19 cellular contexts compared by ENCODE assay signal in genomic region chr17:70352834-70353233, GRCh38.
DNase-seq lines count a peak whose midpoint lies in the region; ATAC-seq and TF ChIP-seq lines count a peak whose summit lies in the region.
"Had no signal": no experiment of that assay in that cellular context is flagged by ENCODE, and none has a peak within 500 bp of the region (broad histone marks: within the 10 kb centered on the region; RNA-seq: fewer than 3 reads in every experiment).

No MANE protein-coding gene starts in this region.

- no peak overlapping the region for H3K23ac ChIP-seq in trophoblast cell (ENCODE audit: low read length)

- H3K27me3 Mint-ChIP-seq in MCF 10A (ENCODE audit: insufficient read depth, unreplicated experiment) = no peaks in the 10 kb centered on the region
- no peaks in the 10 kb centered on the region for H3K27me3 Mint-ChIP-seq in dendritic cell treated with granulocyte-macrophage colony-stimulating factor and Interleukin-4, amounts not matched to agents 40 ng/mL and 50 ng/mL, for 4 days

- H2BK120ac ChIP-seq in trophoblast cell (ENCODE audit: insufficient read depth, low read length, poor library complexity) = no peak overlapping the region

- H3K4me2 ChIP-seq in mammary epithelial cell (ENCODE audit: insufficient read depth, low read depth, low read length) = no peak overlapping the region
- no peak overlapping the region for H3K4me2 ChIP-seq in trophoblast cell (ENCODE audit: low read length)

- H3K9ac ChIP-seq in mammary epithelial cell (ENCODE audit: insufficient read depth, low read length) (no peak overlapping the region), trophoblast cell (ENCODE audit: low read length) (no peak overlapping the region)

- no peaks in the 10 kb centered on the region for H3K4me1 ChIP-seq in mammary epithelial cell (ENCODE audit: insufficient read depth, low read length)
- H3K4me1 ChIP-seq in trophoblast cell (ENCODE audit: control insufficient read depth in 1 of 2, insufficient read depth in 2 of 2, low read length in 2 of 2) = peaks cover 0 to 2% of the 10 kb centered on the region in 2 experiments

- H3K18ac ChIP-seq in trophoblast cell (ENCODE audit: low read length) = no peak overlapping the region

- H2BK12ac ChIP-seq in trophoblast cell (ENCODE audit: low read length) = no peak overlapping the region

- dilution Hi-C loops in mammary epithelial cell (cut with HindIII; ENCODE audit: low sequenced_read_pairs) = no loop called here

- H3K27me3 ChIP-seq in mammary epithelial cell (ENCODE audit: insufficient read depth, low read length) (peaks cover 2% of the 10 kb centered on the region), trophoblast cell (ENCODE audit: insufficient read depth, low read length) (no peaks in the 10 kb centered on the region)

- H4K20me1 ChIP-seq in mammary epithelial cell (ENCODE audit: insufficient read depth, low read length) = no peaks in the 10 kb centered on the region

- in situ Hi-C loops in mammary epithelial cell (cut with MboI; ENCODE audit: low sequenced_read_pairs in 2 of 2) = no loop called here

- no peak overlapping the region for H4K12ac ChIP-seq in trophoblast cell (ENCODE audit: low read depth, low read length)

- no peak overlapping the region for H2AK5ac ChIP-seq in trophoblast cell (ENCODE audit: low read length)

- H3K79me2 ChIP-seq in mammary epithelial cell (ENCODE audit: insufficient read depth, low read length) (no peaks in the 10 kb centered on the region), trophoblast cell (ENCODE audit: control insufficient read depth, insufficient read depth, low read length, poor library complexity) (no peaks in the 10 kb centered on the region)

- no peak for ATAC-seq in HG02763 (IDR thresholded peaks at IDR 0.05; ENCODE audit: unreplicated experiment)
- no peak for ATAC-seq in GM19328 (IDR thresholded peaks at IDR 0.05; ENCODE audit: unreplicated experiment)
- ATAC-seq: CD8-positive, alpha-beta T cell; K562 had no signal

- H3K14ac ChIP-seq in trophoblast cell (ENCODE audit: low read length) = no peak overlapping the region

- H3K36me3 ChIP-seq in mammary epithelial cell (ENCODE audit: insufficient read depth, low read length) = no peaks in the 10 kb centered on the region
- no peaks in the 10 kb centered on the region for H3K36me3 ChIP-seq in trophoblast cell (ENCODE audit: control insufficient read depth in 1 of 2, insufficient read depth in 2 of 2, low read length in 2 of 2)

- DNase-seq in MCF 10A (ENCODE audit: unreplicated experiment) (peak; percentile 18), mammary epithelial cell (no peak), MV-4-11 (lab: John Stamatoyannopoulos, UW) (peak; percentile 8), trophoblast cell (peak; percentile 33 to 69), SKM-1 (lab: John Stamatoyannopoulos, UW; ENCODE audit: unreplicated experiment) (no peak)
- DNase-seq: AML-193; Calu3; CD8-positive, alpha-beta T cell; DMS 273 treated with DMSO at 0.1 percent for 48 hours; DMS53; DND-41; EL; H9 had no signal

- H3K4me3 ChIP-seq in mammary epithelial cell (replicated peaks in 1 of 3; ENCODE audit: insufficient read depth in 1 of 3, low read depth in 2 of 3, low read length in 3 of 3) (no peak overlapping the region), trophoblast cell (ENCODE audit: low read depth, low read length) (no peak overlapping the region)
- H3K4me3 ChIP-seq: GM12878, K562 had no signal

- no peak overlapping the region for H3K4ac ChIP-seq in trophoblast cell (ENCODE audit: low read depth, low read length)

- H3K79me1 ChIP-seq in trophoblast cell (ENCODE audit: low read length) = no peaks in the 10 kb centered on the region

- CTCF ChIA-PET in MCF 10A (lab: Yijun Ruan, JAX) = interaction anchor here (0.8 kb wide), 1 partner anchor 45 kb away, joined by 4 read pairs; no protein-coding TSS in a partner anchor
- CTCF ChIA-PET in mammary epithelial cell (lab: Charles Lee; ENCODE audit: low non-redundant PET) = no interaction called here

- no peaks in the 10 kb centered on the region for H3K9me3 ChIP-seq in mammary epithelial cell (replicated peaks; ENCODE audit: insufficient read depth, low read length)
- H3K9me3 ChIP-seq in trophoblast cell (ENCODE audit: insufficient read depth, low read depth, low read length) = peaks cover 4% of the 10 kb centered on the region

- no peak overlapping the region for H2AFZ ChIP-seq in mammary epithelial cell (ENCODE audit: low read depth, low read length)
- H2AFZ ChIP-seq in trophoblast cell (ENCODE audit: insufficient read depth, low read length, poor library complexity) = no peak overlapping the region

- no peaks in the 10 kb centered on the region for H3K36me3 Mint-ChIP-seq in MCF 10A (ENCODE audit: insufficient read depth, unreplicated experiment)
- no peaks in the 10 kb centered on the region for H3K36me3 Mint-ChIP-seq in dendritic cell treated with granulocyte-macrophage colony-stimulating factor and Interleukin-4, amounts not matched to agents 40 ng/mL and 50 ng/mL, for 4 days (ENCODE audit: low read depth)
- H3K36me3 Mint-ChIP-seq: CD8-positive, alpha-beta T cell had no signal

- intact Hi-C loops in MCF 10A (cut with micrococcal nuclease) (no loop called here), mammary epithelial cell (cut with micrococcal nuclease) (no loop called here)
- intact Hi-C loops in dendritic cell treated with granulocyte-macrophage colony-stimulating factor and Interleukin-4, amounts not matched to agents 40 ng/mL and 50 ng/mL, for 4 days (cut with micrococcal nuclease) = no loop called here

- no peak overlapping the region for H3K27ac Mint-ChIP-seq in MCF 10A (ENCODE audit: low read depth, unreplicated experiment)
- H3K27ac Mint-ChIP-seq in dendritic cell treated with granulocyte-macrophage colony-stimulating factor and Interleukin-4, amounts not matched to agents 40 ng/mL and 50 ng/mL, for 4 days = peak overlapping the region; percentile 70
- H3K27ac Mint-ChIP-seq: CD8-positive, alpha-beta T cell; H9 had no signal

- no peak overlapping the region for H2BK5ac ChIP-seq in trophoblast cell (ENCODE audit: low read depth, low read length, poor library complexity)

- H3K4me1 Mint-ChIP-seq in MCF 10A (ENCODE audit: insufficient read depth, unreplicated experiment) = peaks cover 20% of the 10 kb centered on the region
- peaks cover 12% of the 10 kb centered on the region for H3K4me1 Mint-ChIP-seq in dendritic cell treated with granulocyte-macrophage colony-stimulating factor and Interleukin-4, amounts not matched to agents 40 ng/mL and 50 ng/mL, for 4 days (ENCODE audit: low read depth)

- POLR2A ChIA-PET in MCF 10A (lab: Yijun Ruan, JAX) = interaction anchor here (0.7 to 1.9 kb wide), 7 partner anchors 8 to 95 kb away, joined by 3 to 9 read pairs (median 3); no protein-coding TSS in a partner anchor

- WGBS in mammary epithelial cell (ENCODE audit: low coverage, missing lambda C conversion rate) = 55% methylated on average over 3 of the region's 3 CpGs
- WGBS in trophoblast cell (ENCODE audit: extremely low coverage, insufficient coverage, insufficient read length) = no CpG with 5 or more reads among the region's 3 CpGs

- TF ChIP-seq CTCF in MCF 10A (IDR thresholded peaks at IDR 0.05; ENCODE audit: unreplicated experiment) (no peak), mammary epithelial cell (conservative IDR thresholded peaks at IDR 0.05 in 1 of 2, IDR thresholded peaks at IDR 0.05 in 1 of 2; ENCODE audit: extremely low read depth in 1 of 2, insufficient read depth in 1 of 2, low read depth in 1 of 2, low read length in 2 of 2) (no peak)

- H3K4me3 Mint-ChIP-seq in MCF 10A (ENCODE audit: unreplicated experiment) = no peak overlapping the region
- no peak overlapping the region for H3K4me3 Mint-ChIP-seq in dendritic cell treated with granulocyte-macrophage colony-stimulating factor and Interleukin-4, amounts not matched to agents 40 ng/mL and 50 ng/mL, for 4 days
- H3K4me3 Mint-ChIP-seq: CD8-positive, alpha-beta T cell; H9 had no signal

- H4K91ac ChIP-seq in trophoblast cell (ENCODE audit: low read depth, low read length) = no peak overlapping the region

- H4K8ac ChIP-seq in trophoblast cell (ENCODE audit: low read depth, low read length) = no peak overlapping the region

- no peaks in the 10 kb centered on the region for H3K9me3 Mint-ChIP-seq in MCF 10A (ENCODE audit: unreplicated experiment)
- no peaks in the 10 kb centered on the region for H3K9me3 Mint-ChIP-seq in dendritic cell treated with granulocyte-macrophage colony-stimulating factor and Interleukin-4, amounts not matched to agents 40 ng/mL and 50 ng/mL, for 4 days
- H3K9me3 Mint-ChIP-seq: CD8-positive, alpha-beta T cell; H9 had no signal

- no TSS peak for BruUV-seq in MCF 10A (replicated peaks; lab: Mats Ljungman, UMichigan)
- no TSS peak for BruUV-seq in mammary epithelial cell (replicated peaks; lab: Mats Ljungman, UMichigan)

- no peak overlapping the region for H3K27ac ChIP-seq in mammary epithelial cell (ENCODE audit: insufficient read depth, low read depth, low read length)
- no peak overlapping the region for H3K27ac ChIP-seq in trophoblast cell (ENCODE audit: low read depth, low read length)
- H3K27ac ChIP-seq: C4-2B had no signal

Comparison
In these comparisons a context has a peak if more than half of its experiments do, and no peak if none do; other contexts are left out.
1. DNase-seq: peak in MCF 10A (single experiment), MV-4-11 (single experiment) and trophoblast cell (2 of 2); none in mammary epithelial cell (single experiment) and SKM-1 (single experiment).